In the genomic region with DNA sequence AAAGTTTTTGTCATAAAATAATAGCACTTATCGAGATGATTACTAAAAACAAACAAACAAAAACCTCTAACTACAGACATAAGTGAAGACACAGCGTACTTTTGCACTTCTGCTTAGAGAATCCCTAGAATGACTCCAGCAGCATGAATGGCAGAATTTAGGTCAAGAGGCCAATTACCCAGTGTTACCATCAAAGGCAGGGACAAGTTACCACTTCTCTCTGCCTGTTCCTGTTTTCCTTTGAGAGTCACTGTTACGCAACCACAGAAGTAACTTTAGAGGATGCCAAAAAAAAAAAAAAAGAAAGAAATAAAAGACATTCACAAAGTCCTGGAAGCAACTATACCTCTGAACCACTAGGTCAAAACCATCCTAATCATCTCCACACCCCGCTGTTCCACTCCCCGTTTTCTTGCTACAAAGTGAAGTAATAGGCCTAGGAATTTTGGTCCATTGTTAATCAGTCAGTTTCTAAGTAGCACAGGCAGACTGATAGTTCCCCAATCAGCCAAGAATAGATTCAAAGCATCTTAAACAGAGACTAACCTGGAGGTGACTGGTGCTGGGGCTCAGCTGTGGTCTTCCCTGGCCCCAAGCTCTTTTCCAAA, we compare ENCODE assay signal across 8 cellular contexts. TPM values are rescaled to one million over a fixed set of nuclear protein-coding genes. Genes with fewer than 3 reads are reported as not detected.
A peak's percentile ranks its signal among the peaks of the same experiment; 100 is the strongest.
DNase-seq lines count a peak whose midpoint lies in the region; ATAC-seq and TF ChIP-seq lines count a peak whose summit lies in the region.

No MANE protein-coding gene starts in this region.

- DNase-seq in NCI-H2196 (lab: John Stamatoyannopoulos, UW; ENCODE audit: unreplicated experiment) (peak; percentile 2), NCI-H2196 treated with DMSO at 0.1 percent for 48 hours (lab: John Stamatoyannopoulos, UW; ENCODE audit: unreplicated experiment) (no peak), brain microvascular endothelial cell (no peak), left kidney (ENCODE audit: low read depth, low spot score) (peak; percentile 41), upper lobe of left lung (peak in 1 of 2 donors; percentile 60), OCI-LY7 (ENCODE audit: low spot score) (no peak), dedifferentiated amniotic fluid mesenchymal stem cell (ENCODE audit: extremely low spot score) (no peak), T-helper 9 cell (no peak)

- H3K4me1 ChIP-seq in upper lobe of left lung, result peaks cover 3 to 26% (median 12%) of the 10 kb centered on the region in 4 donors
- no peaks in the 10 kb centered on the region for H3K4me1 ChIP-seq in OCI-LY7 (ENCODE audit: insufficient read depth, low read length, poor library complexity, severe bottlenecking)

- TF ChIP-seq EP300 in upper lobe of left lung (IDR thresholded peaks at IDR 0.05), result peak in 2 of 4 donors; percentile 20 to 73

- H3K27me3 ChIP-seq in brain microvascular endothelial cell (replicated peaks) (no peaks in the 10 kb centered on the region), upper lobe of left lung (no peaks in the 10 kb centered on the region)

- no peaks in the 10 kb centered on the region for H3K9me2 ChIP-seq in OCI-LY7 (ENCODE audit: insufficient read depth, low read length)

- TF ChIP-seq CTCF in brain microvascular endothelial cell (IDR thresholded peaks at IDR 0.05; ENCODE audit: low read depth, low read length, missing control alignments) (no peak), upper lobe of left lung (IDR thresholded peaks at IDR 0.05) (no peak), OCI-LY7 (conservative IDR thresholded peaks at IDR 0.05; ENCODE audit: low read length) (no peak)

- H4K20me1 ChIP-seq in OCI-LY7 (ENCODE audit: insufficient read depth, low read length), result no peaks in the 10 kb centered on the region

- peak overlapping the region; percentile 29 for H3K4me3 ChIP-seq in brain microvascular endothelial cell (ENCODE audit: low read depth, low read length)
- peak overlapping the region in 3 of 4 donors; percentile 16 to 42 (median 37) for H3K4me3 ChIP-seq in upper lobe of left lung
- H3K4me3 ChIP-seq in OCI-LY7 (ENCODE audit: low read depth, low read length, poor library complexity, severe bottlenecking), result no peak overlapping the region

- H3K27ac ChIP-seq in brain microvascular endothelial cell (no peak overlapping the region), upper lobe of left lung (peak overlapping the region; percentile 57 to 76 (median 72)), OCI-LY7 (ENCODE audit: low read depth, low read length, poor library complexity, severe bottlenecking) (no peak overlapping the region)

- H3K36me3 ChIP-seq in brain microvascular endothelial cell (replicated peaks), result no peaks in the 10 kb centered on the region
- H3K36me3 ChIP-seq in upper lobe of left lung, result no peaks in the 10 kb centered on the region
- no peaks in the 10 kb centered on the region for H3K36me3 ChIP-seq in OCI-LY7 (ENCODE audit: insufficient read depth, low read length)

- CTCF ChIA-PET in OCI-LY7 (lab: Charles Lee; ENCODE audit: unreplicated experiment), result no interaction called here

- in situ Hi-C loops in brain microvascular endothelial cell (cut with HindIII; ENCODE audit: low pct_ligation_motif_present, low sequenced_read_pairs), result no loop called here

- peak; percentile 78 to 80 for ATAC-seq in upper lobe of left lung (ENCODE audit: low FRiP score in 2 of 2)

- TF ChIP-seq POLR2A in upper lobe of left lung (IDR thresholded peaks at IDR 0.05), result peak in 1 of 4 donors; percentile 63

- no peaks in the 10 kb centered on the region for H3K9me3 ChIP-seq in upper lobe of left lung
- no peaks in the 10 kb centered on the region for H3K9me3 ChIP-seq in OCI-LY7 (ENCODE audit: low read length)

- H3K4me2 ChIP-seq in OCI-LY7 (ENCODE audit: low read length), result no peak overlapping the region

- intact Hi-C loops in OCI-LY7 (cut with micrococcal nuclease; ENCODE audit: unreplicated experiment), result no loop called here

- 25 to 40% methylated on average over 5 of the region's 5 CpGs for WGBS in upper lobe of left lung, 2 donors

- H2AFZ ChIP-seq in OCI-LY7 (ENCODE audit: low read length), result no peak overlapping the region

- no peaks in the 10 kb centered on the region for H3K79me2 ChIP-seq in OCI-LY7 (ENCODE audit: insufficient read depth, low read depth, low read length)

- POLR2A ChIA-PET in OCI-LY7 (lab: Charles Lee), result no interaction called here

- BruUV-seq in OCI-LY7 (replicated peaks; lab: Mats Ljungman, UMichigan), result no TSS peak

RNA-seq across cellular contexts. Expression of gene FMN1, which starts 41.9 kb away (rescaled TPM):
- 100 to 1,000 TPM in 1 of 6 donors, 10 to 100 TPM in 5; 20.2 to 176 (median 53.8) TPM for total RNA-seq in upper lobe of left lung
- total RNA-seq in OCI-LY7 (2014; rRNA removed; shearing (Covaris generic)), result 1.5 and 3.2 TPM in 2 replicates
- 4.2 and 5.8 TPM in 2 replicates for total RNA-seq in OCI-LY7 (2022)

Comparison
In these comparisons a context has a peak if more than half of its experiments do, and no peak if none do; other contexts are left out.
1. DNase-seq: peak in NCI-H2196 (single experiment) and left kidney (single experiment); none in NCI-H2196 treated with DMSO at 0.1 percent for 48 hours (single experiment), brain microvascular endothelial cell (single experiment), OCI-LY7 (single experiment), dedifferentiated amniotic fluid mesenchymal stem cell (single experiment) and T-helper 9 cell (single experiment).
2. H3K27ac ChIP-seq: peak in upper lobe of left lung (4 of 4); none in brain microvascular endothelial cell (single experiment) and OCI-LY7 (single experiment).